Comparison of ENCODE assay signal across 16 cellular contexts in genomic region chr21:20646431-20646830, GRCh38.
DNase-seq lines count a peak whose midpoint lies in the region; ATAC-seq, FAIRE-seq and TF ChIP-seq lines count a peak whose summit lies in the region.
"Had no signal": no experiment of that assay in that cellular context is flagged by ENCODE, and none has a peak within 500 bp of the region (broad histone marks: within the 10 kb centered on the region; RNA-seq: fewer than 3 reads in every experiment).

No MANE protein-coding gene starts in this region.

- H2AFZ ChIP-seq in H1 (ENCODE audit: low read length) = no peak overlapping the region

- intact Hi-C loops in right cardiac atrium (cut with DNase I) (no loop called here), heart right ventricle (cut with DNase I) (no loop called here), spleen (cut with DNase I; ENCODE audit: low total_unique reads) (no loop called here), MCF 10A (cut with micrococcal nuclease) (no loop called here)

- 86% methylated on average over 6 of the region's 6 CpGs for WGBS in right cardiac atrium
- 80 to 87% methylated on average over 6 of the region's 6 CpGs for WGBS in heart right ventricle, 2 donors
- WGBS in H1 (ENCODE audit: extremely low coverage in 1 of 2, insufficient coverage in 1 of 2, insufficient read length in 1 of 2, insufficient replicate concordance in 2 of 2, low coverage in 1 of 2, low lambda C conversion rate in 2 of 2, missing lambda C conversion rate in 1 of 2), 2 experiments = 92% methylated on average over 6 of the region's 6 CpGs; no CpG with 5 or more reads in 1 of the 2 experiments
- 81 to 91% (median 84%) methylated on average over 5 to 6 of the region's 6 CpGs for WGBS in spleen, 5 donors

- no peaks in the 10 kb centered on the region for H3K36me3 ChIP-seq in heart right ventricle
- no peaks in the 10 kb centered on the region; a peak in 1 of 8 replicates for H3K36me3 ChIP-seq in H1 (ENCODE audit: control insufficient read depth in 2 of 4, insufficient read depth in 4 of 4, low read length in 3 of 4)
- no peaks in the 10 kb centered on the region for H3K36me3 ChIP-seq in spleen

- H3K4me2 ChIP-seq in H1 (ENCODE audit: insufficient read depth in 1 of 2, low read depth in 2 of 2, low read length in 2 of 2) = no peak overlapping the region

- no peak overlapping the region for H2AK5ac ChIP-seq in H1 (ENCODE audit: low read depth, low read length)

- H3K27me3 Mint-ChIP-seq in MCF 10A (ENCODE audit: insufficient read depth, unreplicated experiment) = no peaks in the 10 kb centered on the region
- H3K27me3 Mint-ChIP-seq: CD4-positive, alpha-beta memory T cell had no signal

- no peak overlapping the region for H3K27ac Mint-ChIP-seq in MCF 10A (ENCODE audit: low read depth, unreplicated experiment)
- H3K27ac Mint-ChIP-seq: CD4-positive, alpha-beta memory T cell had no signal

- no peak overlapping the region for H4K5ac ChIP-seq in H1 (ENCODE audit: insufficient read length, low read depth, low read length)

- H2BK5ac ChIP-seq in H1 (ENCODE audit: low read depth, low read length) = no peak overlapping the region

- H3K4me3 ChIP-seq in right cardiac atrium (ENCODE audit: low read length) (no peak overlapping the region), heart right ventricle (no peak overlapping the region), H1 (ENCODE audit: extremely low read depth in 1 of 4, insufficient read depth in 2 of 4, low read depth in 3 of 4, low read length in 4 of 4) (no peak overlapping the region), spleen (no peak overlapping the region)

- no peaks in the 10 kb centered on the region for H3K9me3 ChIP-seq in right cardiac atrium (ENCODE audit: control insufficient read depth, low read length)
- H3K9me3 ChIP-seq in heart right ventricle = peaks cover 0 to 30% (median 0%) of the 10 kb centered on the region in 11 donors
- H3K9me3 ChIP-seq in H1 (ENCODE audit: insufficient read depth in 2 of 2, low read depth in 1 of 2, low read length in 1 of 2) = peaks cover 7 to 13% of the 10 kb centered on the region in 2 experiments; a peak in 3 of 4 replicates
- H3K9me3 ChIP-seq in spleen = peaks cover 0 to 22% (median 12%) of the 10 kb centered on the region in 8 donors

- TF ChIP-seq POLR2A in H1 (IDR thresholded peaks at IDR 0.05; ENCODE audit: control extremely low read depth in 1 of 2, low read depth in 2 of 2, low read length in 2 of 2) (no peak), spleen (IDR thresholded peaks at IDR 0.05) (no peak)

- ATAC-seq in right cardiac atrium (no peak), heart right ventricle (no peak)

- H4K91ac ChIP-seq in H1 (replicated peaks; ENCODE audit: insufficient read length, low read length) = no peak overlapping the region

- no peak overlapping the region for H3K18ac ChIP-seq in H1 (ENCODE audit: extremely low read depth, low read length)

- H3K4me1 ChIP-seq in right cardiac atrium (ENCODE audit: control insufficient read depth, insufficient read depth, low read length) = no peaks in the 10 kb centered on the region
- H3K4me1 ChIP-seq in heart right ventricle = no peaks in the 10 kb centered on the region
- H3K4me1 ChIP-seq in H1 (replicated peaks in 1 of 4; ENCODE audit: control insufficient read depth in 3 of 4, insufficient read depth in 4 of 4, low read length in 3 of 4) = no peaks in the 10 kb centered on the region
- no peaks in the 10 kb centered on the region for H3K4me1 ChIP-seq in spleen

- no peaks in the 10 kb centered on the region for H4K20me1 ChIP-seq in H1 (replicated peaks in 1 of 2; ENCODE audit: control insufficient read depth in 1 of 2, insufficient read depth in 2 of 2, low read length in 2 of 2)

- no peak overlapping the region for H4K8ac ChIP-seq in H1 (ENCODE audit: extremely low read depth, insufficient read depth, low read length)

- no peak overlapping the region for H3K14ac ChIP-seq in H1 (ENCODE audit: insufficient read length)

- H3K27ac ChIP-seq in right cardiac atrium (ENCODE audit: low read length) (no peak overlapping the region), heart right ventricle (no peak overlapping the region), H1 (ENCODE audit: low read depth, low read length) (no peak overlapping the region), spleen (no peak overlapping the region), caudate nucleus (ENCODE audit: low read depth, low read length) (no peak overlapping the region)

- no peaks in the 10 kb centered on the region for H3K9me3 Mint-ChIP-seq in MCF 10A (ENCODE audit: unreplicated experiment)

- no peak overlapping the region for H3K9ac ChIP-seq in H1 (replicated peaks in 1 of 4; ENCODE audit: extremely low read depth in 1 of 4, low read depth in 3 of 4, low read length in 3 of 4)

- POLR2A ChIA-PET in H1 (lab: Charles Lee; ENCODE audit: partially characterized antibody) (interaction anchor here (1.5 kb wide), 1 partner anchor 17 kb away, joined by 3 read pairs; no protein-coding TSS in a partner anchor), MCF 10A (lab: Yijun Ruan, JAX) (interaction anchor here (0.6 kb wide), 1 partner anchor 56 kb away, joined by 3 read pairs; no protein-coding TSS in a partner anchor)

- CTCF ChIA-PET in H1 (lab: Charles Lee; ENCODE audit: partially characterized antibody) (no interaction called here), MCF 10A (lab: Yijun Ruan, JAX) (no interaction called here)

- peak overlapping the region; percentile 5; the same call in 1 of the 2 replicates for H2BK12ac ChIP-seq in H1 (ENCODE audit: low read depth, low read length)

- H3K4ac ChIP-seq in H1 (replicated peaks; ENCODE audit: insufficient read length, low read depth, low read length) = no peak overlapping the region

- TF ChIP-seq CTCF in heart right ventricle (IDR thresholded peaks at IDR 0.05) (no peak), H1 (IDR thresholded peaks at IDR 0.05; ENCODE audit: control extremely low read depth in 1 of 3, insufficient read depth in 1 of 3, low read depth in 1 of 3, low read length in 3 of 3) (no peak), spleen (IDR thresholded peaks at IDR 0.05 in 8 of 11, conservative IDR thresholded peaks at IDR 0.05 in 3 of 11) (no peak), MCF 10A (IDR thresholded peaks at IDR 0.05; ENCODE audit: unreplicated experiment) (no peak)

- no peaks in the 10 kb centered on the region for H3K27me3 ChIP-seq in right cardiac atrium (ENCODE audit: control insufficient read depth, insufficient read depth)
- no peaks in the 10 kb centered on the region for H3K27me3 ChIP-seq in heart right ventricle
- no peaks in the 10 kb centered on the region for H3K27me3 ChIP-seq in H1 (replicated peaks in 1 of 4; ENCODE audit: control insufficient read depth in 3 of 4, extremely low read depth in 1 of 4, insufficient read depth in 3 of 4, low read length in 3 of 4)
- no peaks in the 10 kb centered on the region for H3K27me3 ChIP-seq in spleen (replicated peaks in 1 of 7)

- TF ChIP-seq EP300 in H1 (IDR thresholded peaks at IDR 0.05; ENCODE audit: borderline replicate concordance in 1 of 2, low read depth in 2 of 2, low read length in 2 of 2) = no peak

- no peaks in the 10 kb centered on the region for H3K79me2 ChIP-seq in H1 (ENCODE audit: control insufficient read depth in 1 of 2, insufficient read depth in 2 of 2, low read length in 2 of 2)

- no peaks in the 10 kb centered on the region for H3K79me1 ChIP-seq in H1 (ENCODE audit: low read depth, low read length)

- H3K36me3 Mint-ChIP-seq in MCF 10A (ENCODE audit: insufficient read depth, unreplicated experiment) = no peaks in the 10 kb centered on the region
- H3K36me3 Mint-ChIP-seq: CD4-positive, alpha-beta memory T cell had no signal

- no peak overlapping the region for H3K4me3 Mint-ChIP-seq in MCF 10A (ENCODE audit: unreplicated experiment)
- H3K4me3 Mint-ChIP-seq: CD4-positive, alpha-beta memory T cell had no signal

- no peak overlapping the region; the same call in 1 of the 2 replicates for H2BK15ac ChIP-seq in H1 (ENCODE audit: low read length)

- no peak overlapping the region for H2BK20ac ChIP-seq in H1 (ENCODE audit: low read length)

- H3K56ac ChIP-seq in H1 (replicated peaks; ENCODE audit: insufficient read length, low read depth, low read length) = no peak overlapping the region

- H3K23ac ChIP-seq in H1 (ENCODE audit: insufficient read length) = no peak overlapping the region

- BruUV-seq in MCF 10A (replicated peaks; lab: Mats Ljungman, UMichigan) = no TSS peak

- DNase-seq in right cardiac atrium (peak in 2 of 3 donors; percentile 21 to 47), heart right ventricle (no peak), H1 (ENCODE audit: low read depth in 1 of 2, low spot score in 2 of 2) (no peak), spleen (peak; percentile 54), MCF 10A (ENCODE audit: unreplicated experiment) (no peak), caudate nucleus (lab: John Stamatoyannopoulos, UW) (no peak)
- DNase-seq: Calu3; CD4-positive, alpha-beta memory T cell; COR-L47; DMS53; DMS79 treated with DMSO at 0.1 percent for 48 hours; GF-D8; GOT3; H7; HCEC 1CT had no signal

- TF ChIP-seq RAD21 in H1 (IDR thresholded peaks at IDR 0.05 in 1 of 2, conservative IDR thresholded peaks at IDR 0.05 in 1 of 2; ENCODE audit: low read depth in 2 of 2, low read length in 2 of 2) = no peak

- H3K23me2 ChIP-seq in H1 (ENCODE audit: low read depth, low read length) = no peaks in the 10 kb centered on the region

- FAIRE-seq in H1 (lab: Jason Lieb, UNC) = no peak
- FAIRE-seq: GM12891 had no signal

- peaks cover 6% of the 10 kb centered on the region for H3K4me1 Mint-ChIP-seq in MCF 10A (ENCODE audit: insufficient read depth, unreplicated experiment)
- H3K4me1 Mint-ChIP-seq: CD4-positive, alpha-beta memory T cell had no signal

- H2BK120ac ChIP-seq in H1 (replicated peaks; ENCODE audit: low read depth, low read length) = no peak overlapping the region

TF ChIP-seq in H1, 55 proteins besides CTCF, POLR2A, EP300 and RAD21:
- TF ChIP-seq CREB1 (IDR thresholded peaks at IDR 0.05) (no peak), PHF8 (conservative IDR thresholded peaks at IDR 0.05; ENCODE audit: low read depth, low read length) (no peak), GTF2F1 (IDR thresholded peaks at IDR 0.05; ENCODE audit: borderline replicate concordance, low read depth, low read length) (no peak), E2F6 (IDR thresholded peaks at IDR 0.05) (no peak), BCL11A (IDR thresholded peaks at IDR 0.05; ENCODE audit: low read depth in 2 of 2, low read length in 2 of 2) (no peak), RXRA (IDR thresholded peaks at IDR 0.05; ENCODE audit: insufficient read depth, low read depth, low read length) (no peak)

Comparison
In these comparisons a context has a peak if more than half of its experiments do, and no peak if none do; other contexts are left out.
1. DNase-seq: peak in right cardiac atrium (2 of 3) and spleen (single experiment); none in heart right ventricle (0 of 2), H1 (0 of 2), MCF 10A (single experiment) and caudate nucleus (0 of 61).